ENCODE assay signal across 8 cellular contexts in genomic region chrX:103356023-103356798, GRCh38. TPM values are rescaled to one million over a fixed set of nuclear protein-coding genes. Genes with fewer than 3 reads are reported as not detected.
DNase-seq lines count a peak whose midpoint lies in the region; ATAC-seq, FAIRE-seq and TF ChIP-seq lines count a peak whose summit lies in the region.

TSS of gene TCEAL9 (plus strand) at chrX:103356506. CDS start at chrX:103357685, 1,179 bp downstream.

- H3K27me3 Mint-ChIP-seq in activated CD4-positive, alpha-beta T cell treated with anti-CD3 and anti-CD28 coated beads for 36 hours: no peaks in the 10 kb centered on the region
- H3K27me3 Mint-ChIP-seq in activated T-helper 17 cell treated with anti-CD3 and anti-CD28 coated beads, Interleukin-2, amount 50 U/mL, for 72 hours: peaks cover 6% of the 10 kb centered on the region
- peaks cover 0 to 8% (median 0%) of the 10 kb centered on the region in 5 donors for H3K27me3 Mint-ChIP-seq in naive thymus-derived CD4-positive, alpha-beta T cell

- H3K36me3 Mint-ChIP-seq in activated CD4-positive, alpha-beta T cell treated with anti-CD3 and anti-CD28 coated beads for 36 hours (ENCODE audit: low read depth): no peaks in the 10 kb centered on the region
- no peaks in the 10 kb centered on the region for H3K36me3 Mint-ChIP-seq in activated T-helper 17 cell treated with anti-CD3 and anti-CD28 coated beads, Interleukin-2, amount 50 U/mL, for 72 hours (ENCODE audit: low read depth)
- H3K36me3 Mint-ChIP-seq in naive thymus-derived CD4-positive, alpha-beta T cell: no peaks in the 10 kb centered on the region

- CTCF ChIA-PET in activated CD4-positive, alpha-beta T cell treated with anti-CD3 and anti-CD28 coated beads for 36 hours (lab: Charles Lee): interaction anchor here (0.6 to 0.7 kb wide), 3 partner anchors 11 to 44 kb away, joined by 3 read pairs; no protein-coding TSS in a partner anchor
- CTCF ChIA-PET in naive thymus-derived CD4-positive, alpha-beta T cell (lab: Charles Lee): no interaction called here

- no peak for TF ChIP-seq CTCF in foreskin keratinocyte (conservative IDR thresholded peaks at IDR 0.05)
- TF ChIP-seq CTCF in uterus (IDR thresholded peaks at IDR 0.05): no peak

- no peaks in the 10 kb centered on the region for H3K4me1 ChIP-seq in foreskin keratinocyte
- no peaks in the 10 kb centered on the region for H3K4me1 ChIP-seq in naive thymus-derived CD4-positive, alpha-beta T cell (ENCODE audit: control insufficient read depth in 2 of 2, insufficient read depth in 2 of 2, low read length in 2 of 2)
- H3K4me1 ChIP-seq in uterus: no peaks in the 10 kb centered on the region

- no peak for ATAC-seq in activated CD4-positive, alpha-beta T cell treated with anti-CD3 and anti-CD28 coated beads for 36 hours
- no peak for ATAC-seq in activated T-helper 17 cell treated with anti-CD3 and anti-CD28 coated beads, Interleukin-2, amount 50 U/mL, for 72 hours (replicated peaks)
- peak; percentile 87 for ATAC-seq in foreskin keratinocyte
- no peak for ATAC-seq in naive thymus-derived CD4-positive, alpha-beta T cell

- intact Hi-C loops in activated CD4-positive, alpha-beta T cell treated with anti-CD3 and anti-CD28 coated beads for 36 hours (cut with DNase I, micrococcal nuclease): loop anchor here in 1 of 2 experiments (5.0 kb wide), 1 partner anchor 106 kb away; no protein-coding TSS in a partner anchor
- intact Hi-C loops in naive thymus-derived CD4-positive, alpha-beta T cell (cut with micrococcal nuclease): loop anchor here in 1 of 2 donors (2.0 kb wide), 2 partner anchors 13 to 21 kb away; partner anchors contain the start of gene BEX3
- intact Hi-C loops in uterus (cut with DNase I; ENCODE audit: low total_unique reads): no loop called here

- peak within 1 kb of the TSS; percentile 34 for H3K27ac Mint-ChIP-seq in activated CD4-positive, alpha-beta T cell treated with anti-CD3 and anti-CD28 coated beads for 36 hours
- H3K27ac Mint-ChIP-seq in activated T-helper 17 cell treated with anti-CD3 and anti-CD28 coated beads, Interleukin-2, amount 50 U/mL, for 72 hours: peak within 1 kb of the TSS; percentile 38
- peak within 1 kb of the TSS in 8 of 9 donors; percentile 12 to 90 (median 81) for H3K27ac Mint-ChIP-seq in naive thymus-derived CD4-positive, alpha-beta T cell

- peak; percentile 5 for DNase-seq in activated CD4-positive, alpha-beta T cell treated with anti-CD3 and anti-CD28 coated beads for 36 hours
- no peak for DNase-seq in activated CD4-positive, alpha-beta T cell treated with anti-CD3 and anti-CD28 coated beads for 1 hour
- DNase-seq in NCI-H1694 treated with DMSO at 0.1 percent for 48 hours (lab: John Stamatoyannopoulos, UW) (peak; percentile 81), foreskin keratinocyte (peak in 1 of 2 donors; percentile 28), uterus (peak; percentile 67 to 84), GM12891 (ENCODE audit: insufficient read length, low spot score) (no peak)
- DNase-seq in naive thymus-derived CD4-positive, alpha-beta T cell: no peak

- H3K27ac ChIP-seq in foreskin keratinocyte: peak within 1 kb of the TSS; percentile 94
- H3K27ac ChIP-seq in naive thymus-derived CD4-positive, alpha-beta T cell (ENCODE audit: low read depth, low read length): peak within 1 kb of the TSS; percentile 52
- H3K27ac ChIP-seq in uterus: peak within 1 kb of the TSS; percentile 94 to 99

- H3K36me3 ChIP-seq in naive thymus-derived CD4-positive, alpha-beta T cell (ENCODE audit: control insufficient read depth in 2 of 3, insufficient read depth in 3 of 3, low read length in 3 of 3): no peaks in the 10 kb centered on the region
- H3K36me3 ChIP-seq in uterus: no peaks in the 10 kb centered on the region

- H3K9me3 Mint-ChIP-seq in activated CD4-positive, alpha-beta T cell treated with anti-CD3 and anti-CD28 coated beads for 36 hours (ENCODE audit: low read depth): no peaks in the 10 kb centered on the region
- H3K9me3 Mint-ChIP-seq in activated T-helper 17 cell treated with anti-CD3 and anti-CD28 coated beads, Interleukin-2, amount 50 U/mL, for 72 hours: no peaks in the 10 kb centered on the region
- peaks cover 0 to 3% (median 0%) of the 10 kb centered on the region in 11 donors for H3K9me3 Mint-ChIP-seq in naive thymus-derived CD4-positive, alpha-beta T cell

- no peak for FAIRE-seq in GM12891 (lab: Jason Lieb, UNC)

- peaks cover 6% of the 10 kb centered on the region for H3K4me1 Mint-ChIP-seq in activated CD4-positive, alpha-beta T cell treated with anti-CD3 and anti-CD28 coated beads for 36 hours
- no peaks in the 10 kb centered on the region for H3K4me1 Mint-ChIP-seq in activated T-helper 17 cell treated with anti-CD3 and anti-CD28 coated beads, Interleukin-2, amount 50 U/mL, for 72 hours
- peaks cover 0 to 20% (median 11%) of the 10 kb centered on the region in 7 donors for H3K4me1 Mint-ChIP-seq in naive thymus-derived CD4-positive, alpha-beta T cell

- no peaks in the 10 kb centered on the region for H3K27me3 ChIP-seq in foreskin keratinocyte
- no peaks in the 10 kb centered on the region for H3K27me3 ChIP-seq in naive thymus-derived CD4-positive, alpha-beta T cell (ENCODE audit: control insufficient read depth in 2 of 2, insufficient read depth in 2 of 2, low read length in 2 of 2)
- no peaks in the 10 kb centered on the region for H3K27me3 ChIP-seq in uterus

- TF ChIP-seq POLR2A in uterus (IDR thresholded peaks at IDR 0.05) (peak; percentile 81 to 89), GM12891 (IDR thresholded peaks at IDR 0.05; ENCODE audit: low read depth, low read length) (no peak)

- POLR2A ChIA-PET in activated CD4-positive, alpha-beta T cell treated with anti-CD3 and anti-CD28 coated beads for 36 hours (lab: Charles Lee): no interaction called here
- POLR2A ChIA-PET in naive thymus-derived CD4-positive, alpha-beta T cell (lab: Charles Lee): interaction anchor here (1.0 kb wide), 1 partner anchor 14 kb away, joined by 3 read pairs; no protein-coding TSS in a partner anchor

- H3K4me3 ChIP-seq in naive thymus-derived CD4-positive, alpha-beta T cell (ENCODE audit: low read length): peak within 1 kb of the TSS; percentile 62
- H3K4me3 ChIP-seq in uterus: peak within 1 kb of the TSS; percentile 55 to 70

- peak within 1 kb of the TSS; percentile 75 for H3K4me3 Mint-ChIP-seq in activated CD4-positive, alpha-beta T cell treated with anti-CD3 and anti-CD28 coated beads for 36 hours
- peak within 1 kb of the TSS; percentile 72 for H3K4me3 Mint-ChIP-seq in activated T-helper 17 cell treated with anti-CD3 and anti-CD28 coated beads, Interleukin-2, amount 50 U/mL, for 72 hours
- H3K4me3 Mint-ChIP-seq in naive thymus-derived CD4-positive, alpha-beta T cell: peak within 1 kb of the TSS; percentile 79 to 91 (median 88)

- no peaks in the 10 kb centered on the region for H3K9me3 ChIP-seq in naive thymus-derived CD4-positive, alpha-beta T cell (ENCODE audit: control insufficient read depth in 2 of 3, low read length in 3 of 3)
- H3K9me3 ChIP-seq in uterus: no peaks in the 10 kb centered on the region

TF ChIP-seq in GM12891, 5 proteins besides CTCF, POLR2A, EP300 and RAD21:
- TF ChIP-seq PAX5 (IDR thresholded peaks at IDR 0.05; ENCODE audit: insufficient read depth, low read length, severe bottlenecking) (no peak), POLR2AphosphoS5 (IDR thresholded peaks at IDR 0.05; ENCODE audit: low read depth, low read length) (no peak), POU2F2 (IDR thresholded peaks at IDR 0.05; ENCODE audit: low read depth, low read length) (no peak)

RNA-seq across cellular contexts. Expression of gene TCEAL9, which starts in this region (rescaled TPM):
- total RNA-seq in activated CD4-positive, alpha-beta T cell treated with anti-CD3 and anti-CD28 coated beads for 36 hours: 1 to 10 TPM; 1.5 to 2.3 TPM
- total RNA-seq in activated T-helper 17 cell treated with anti-CD3 and anti-CD28 coated beads, Interleukin-2, amount 50 U/mL, for 72 hours: 1 to 10 TPM in 1 of 2 donors, under 1 TPM in 1; 0.73 to 1.1 TPM
- total RNA-seq in foreskin keratinocyte: 87.4 and 102 TPM in 2 replicates
- 98.0 and 110 TPM in 2 replicates for polyA plus RNA-seq in foreskin keratinocyte
- total RNA-seq in naive thymus-derived CD4-positive, alpha-beta T cell: 1 to 10 TPM in 4 of 5 experiments, under 1 TPM in 1; 0.51 to 4.2 (median 1.1) TPM
- 1 to 10 TPM in 1 of 2 donors, under 1 TPM in 1; 0.53 to 5.8 TPM for polyA plus RNA-seq in naive thymus-derived CD4-positive, alpha-beta T cell
- 10 to 100 TPM; 26.1 to 95.6 (median 52.6) TPM for total RNA-seq in uterus
- polyA plus RNA-seq in GM12891 (2012; ENCODE audit: low read depth, missing spikeins): 2.2 TPM

Comparison
In these comparisons a context has a peak if more than half of its experiments do, and no peak if none do; other contexts are left out.
1. RNA of gene TCEAL9 (total RNA-seq): 87.4 to 102 TPM in foreskin keratinocyte and 26.1 to 95.6 TPM in uterus; 1.5 to 2.3 TPM in activated CD4-positive, alpha-beta T cell treated with anti-CD3 and anti-CD28 coated beads for 36 hours, 0.73 to 1.1 TPM in activated T-helper 17 cell treated with anti-CD3 and anti-CD28 coated beads, Interleukin-2, amount 50 U/mL, for 72 hours and 0.51 to 4.2 TPM in naive thymus-derived CD4-positive, alpha-beta T cell; every median in the first group is over 4 times any median in the second.
2. RNA of gene TCEAL9 (polyA plus RNA-seq): 98.0 to 110 TPM in foreskin keratinocyte; 0.53 to 5.8 TPM in naive thymus-derived CD4-positive, alpha-beta T cell; every median in the first group is over 10 times any median in the second.
3. DNase-seq: peak in activated CD4-positive, alpha-beta T cell treated with anti-CD3 and anti-CD28 coated beads for 36 hours (single experiment), NCI-H1694 treated with DMSO at 0.1 percent for 48 hours (single experiment) and uterus (2 of 2); none in activated CD4-positive, alpha-beta T cell treated with anti-CD3 and anti-CD28 coated beads for 1 hour (single experiment), naive thymus-derived CD4-positive, alpha-beta T cell (0 of 9) and GM12891 (single experiment).
4. Peak in every context shown above with its lines, with median percentiles within 50 percentile points of each other: H3K27ac Mint-ChIP-seq, H3K4me3 Mint-ChIP-seq and H3K27ac ChIP-seq.